ENCODE assay signal across 9 cellular contexts in the genomic region with DNA sequence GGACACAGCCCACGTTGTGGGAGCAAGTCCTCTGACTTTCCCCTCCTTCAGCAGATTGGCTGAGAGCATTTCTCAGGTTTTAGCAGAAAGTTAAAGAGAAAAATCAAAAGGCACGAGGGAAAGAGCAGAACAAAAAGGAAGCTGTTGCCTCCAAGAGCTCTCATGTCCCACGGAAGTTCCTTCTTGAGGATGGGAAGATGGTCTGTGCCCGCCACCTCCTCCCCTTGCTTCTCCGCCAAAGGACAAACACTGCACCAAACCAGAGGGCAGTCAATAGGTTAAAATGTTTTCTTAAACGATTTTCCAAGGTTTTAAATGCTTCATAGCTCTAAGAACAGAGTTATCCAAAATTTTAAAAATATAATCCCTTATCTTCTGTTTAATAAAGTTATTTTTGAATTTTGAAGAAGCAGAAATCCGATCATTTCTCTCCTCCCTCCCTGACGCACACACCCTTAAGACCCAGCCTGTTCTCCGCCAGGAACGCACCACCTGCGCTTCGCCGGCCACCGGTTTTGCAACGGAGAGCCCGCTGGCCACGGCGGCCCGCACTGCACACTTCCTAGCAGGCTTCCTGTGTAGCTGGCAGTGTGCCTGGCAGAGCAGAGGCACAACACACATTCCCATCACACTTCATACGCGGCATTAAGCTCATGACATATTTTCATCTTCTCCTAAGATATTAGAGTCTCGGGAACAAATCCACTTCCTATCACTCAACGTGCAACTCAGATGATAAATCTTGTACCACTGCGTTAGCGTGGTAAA.
DNase-seq lines count a peak whose midpoint lies in the region; ATAC-seq, FAIRE-seq and TF ChIP-seq lines count a peak whose summit lies in the region.
"Had no signal": no experiment of that assay in that cellular context is flagged by ENCODE, and none has a peak within 500 bp of the region (broad histone marks: within the 10 kb centered on the region; RNA-seq: fewer than 3 reads in every experiment).

No MANE protein-coding gene starts in this region.

- no TSS peak for BruUV-seq in PC-9 (replicated peaks; lab: Mats Ljungman, UMichigan)

- CTCF ChIA-PET in PC-9 (lab: Charles Lee), result no interaction called here

- no peak for FAIRE-seq in GM12891 (lab: Jason Lieb, UNC)

- no peak for TF ChIP-seq CTCF in PC-9 (conservative IDR thresholded peaks at IDR 0.05)

- H3K9me2 ChIP-seq in PC-9 (ENCODE audit: insufficient read depth), result no peaks in the 10 kb centered on the region

- intact Hi-C loops in dendritic cell treated with granulocyte-macrophage colony-stimulating factor and Interleukin-4, amounts not matched to agents 40 ng/mL and 50 ng/mL, for 4 days (cut with micrococcal nuclease), result loop anchor here (1.0 to 2.0 kb wide), 2 partner anchors 14 to 30 kb away; no protein-coding TSS in a partner anchor
- intact Hi-C loops in PC-9 (cut with micrococcal nuclease; ENCODE audit: unreplicated experiment), result no loop called here

- no peaks in the 10 kb centered on the region for H4K20me1 ChIP-seq in PC-9 (ENCODE audit: insufficient read depth)

- H3K27me3 Mint-ChIP-seq in dendritic cell treated with granulocyte-macrophage colony-stimulating factor and Interleukin-4, amounts not matched to agents 40 ng/mL and 50 ng/mL, for 4 days, result no peaks in the 10 kb centered on the region
- peaks cover 0 to 8% of the 10 kb centered on the region in 2 donors for H3K27me3 Mint-ChIP-seq in natural killer cell treated with Interleukin-12 subunit alpha and Interleukin-12 subunit beta and Interleukin-15 and Interleukin-18, amount 100 ng/mL, for 72 hours

- no peak overlapping the region for H3K4me2 ChIP-seq in PC-9

- H3F3A ChIP-seq in PC-9 (ENCODE audit: insufficient read depth, low read depth), result peaks cover 24% of the 10 kb centered on the region

- H3K4me1 ChIP-seq in PC-9 (replicated peaks; ENCODE audit: insufficient read depth), result peaks cover 28% of the 10 kb centered on the region

- POLR2A ChIA-PET in PC-9 (lab: Charles Lee; ENCODE audit: unreplicated experiment), result no interaction called here

- H3K4me3 Mint-ChIP-seq in dendritic cell treated with granulocyte-macrophage colony-stimulating factor and Interleukin-4, amounts not matched to agents 40 ng/mL and 50 ng/mL, for 4 days, result peak overlapping the region; percentile 71
- peak overlapping the region; percentile 34 for H3K4me3 Mint-ChIP-seq in natural killer cell treated with Interleukin-12 subunit alpha and Interleukin-12 subunit beta and Interleukin-15 and Interleukin-18, amount 100 ng/mL, for 72 hours

- H3K9me3 ChIP-seq in PC-9 (ENCODE audit: insufficient read depth, low read depth), result no peaks in the 10 kb centered on the region; the same call in 1 of the 2 replicates

- no peak overlapping the region for H3K4me3 ChIP-seq in PC-9

- peaks cover 92% of the 10 kb centered on the region for H3K4me1 Mint-ChIP-seq in dendritic cell treated with granulocyte-macrophage colony-stimulating factor and Interleukin-4, amounts not matched to agents 40 ng/mL and 50 ng/mL, for 4 days (ENCODE audit: low read depth)
- H3K4me1 Mint-ChIP-seq in natural killer cell treated with Interleukin-12 subunit alpha and Interleukin-12 subunit beta and Interleukin-15 and Interleukin-18, amount 100 ng/mL, for 72 hours (ENCODE audit: low read depth in 2 of 2), result peaks cover 34 to 36% of the 10 kb centered on the region in 2 donors

- H3K79me2 ChIP-seq in PC-9 (ENCODE audit: low read depth), result peaks cover 23% of the 10 kb centered on the region

- peaks cover 13% of the 10 kb centered on the region for H3K36me3 Mint-ChIP-seq in dendritic cell treated with granulocyte-macrophage colony-stimulating factor and Interleukin-4, amounts not matched to agents 40 ng/mL and 50 ng/mL, for 4 days (ENCODE audit: low read depth)
- H3K36me3 Mint-ChIP-seq in natural killer cell treated with Interleukin-12 subunit alpha and Interleukin-12 subunit beta and Interleukin-15 and Interleukin-18, amount 100 ng/mL, for 72 hours, result peaks cover 4% of the 10 kb centered on the region

- no peak overlapping the region for H2AFZ ChIP-seq in PC-9

- H3K27ac Mint-ChIP-seq in dendritic cell treated with granulocyte-macrophage colony-stimulating factor and Interleukin-4, amounts not matched to agents 40 ng/mL and 50 ng/mL, for 4 days, result peak overlapping the region; percentile 88
- H3K27ac Mint-ChIP-seq in natural killer cell treated with Interleukin-12 subunit alpha and Interleukin-12 subunit beta and Interleukin-15 and Interleukin-18, amount 100 ng/mL, for 72 hours, result peak overlapping the region in 1 of 2 donors; percentile 57

- DNase-seq in CD1c-positive myeloid dendritic cell (ENCODE audit: extremely low spot score), result peak; percentile 53
- DNase-seq in natural killer cell treated with Interleukin-12 subunit alpha and Interleukin-12 subunit beta and Interleukin-15 and Interleukin-18, amount 100 ng/mL, for 72 hours (ENCODE audit: low spot score), result no peak
- no peak for DNase-seq in PC-9
- DNase-seq in GM12891 (ENCODE audit: insufficient read length, low spot score), result no peak
- no peak for DNase-seq in NCI-H2171 treated with DMSO at 0.1 percent for 48 hours (lab: John Stamatoyannopoulos, UW)
- DNase-seq in GM19238 (ENCODE audit: insufficient read length, low spot score), result no peak
- DNase-seq: T-helper 9 cell had no signal

- H3K36me3 ChIP-seq in PC-9 (ENCODE audit: low read depth), result no peaks in the 10 kb centered on the region

- H3K27ac ChIP-seq in PC-9, result no peak overlapping the region

- H3K9me3 Mint-ChIP-seq in dendritic cell treated with granulocyte-macrophage colony-stimulating factor and Interleukin-4, amounts not matched to agents 40 ng/mL and 50 ng/mL, for 4 days, result no peaks in the 10 kb centered on the region
- peaks cover 2% of the 10 kb centered on the region for H3K9me3 Mint-ChIP-seq in natural killer cell treated with Interleukin-12 subunit alpha and Interleukin-12 subunit beta and Interleukin-15 and Interleukin-18, amount 100 ng/mL, for 72 hours

- no peaks in the 10 kb centered on the region for H3K27me3 ChIP-seq in PC-9 (ENCODE audit: insufficient read depth, low read depth)

- ATAC-seq in HG03432 (IDR thresholded peaks at IDR 0.05; ENCODE audit: unreplicated experiment), result peak; percentile 32
- no peak for ATAC-seq in natural killer cell treated with Interleukin-12 subunit alpha and Interleukin-12 subunit beta and Interleukin-15 and Interleukin-18, amount 100 ng/mL, for 72 hours

- no peak for TF ChIP-seq POLR2A in GM12891 (IDR thresholded peaks at IDR 0.05; ENCODE audit: low read depth, low read length)

TF ChIP-seq in GM12891, 5 proteins besides CTCF, POLR2A, EP300 and RAD21:
- TF ChIP-seq POU2F2 (IDR thresholded peaks at IDR 0.05; ENCODE audit: low read depth, low read length) (no peak), POLR2AphosphoS5 (IDR thresholded peaks at IDR 0.05; ENCODE audit: low read depth, low read length) (no peak), PAX5 (IDR thresholded peaks at IDR 0.05; ENCODE audit: insufficient read depth, low read length, severe bottlenecking) (no peak), SPI1 (IDR thresholded peaks at IDR 0.05; ENCODE audit: low read depth, low read length) (no peak), TAF1 (IDR thresholded peaks at IDR 0.05; ENCODE audit: low read depth, low read length) (no peak)
TF ChIP-seq in GM12891: peak in this region for 0.
